ENCODE assay signal across 10 cellular contexts in genomic region chr4:8316251-8316771, GRCh38. TPM values are rescaled to one million over a fixed set of nuclear protein-coding genes. Genes with fewer than 3 reads are reported as not detected.
DNase-seq lines count a peak whose midpoint lies in the region; ATAC-seq and TF ChIP-seq lines count a peak whose summit lies in the region.
"Had no signal": no experiment of that assay in that cellular context is flagged by ENCODE, and none has a peak within 500 bp of the region (broad histone marks: within the 10 kb centered on the region; RNA-seq: fewer than 3 reads in every experiment).

No MANE protein-coding gene starts in this region.

- DNase-seq in PC-9 (peak in 1 of 2 experiments; percentile 37), left ventricle myocardium inferior (no peak), NCI-H524 treated with DMSO at 0.1 percent for 48 hours (lab: John Stamatoyannopoulos, UW) (no peak), esophagus squamous epithelium (lab: John Stamatoyannopoulos, UW) (no peak)
- DNase-seq: activated CD4-positive, alpha-beta T cell treated with anti-CD3 and anti-CD28 coated beads, Interleukin-2, amount 50 U/mL, for 4 hours had no signal

- CTCF ChIA-PET in PC-9 (lab: Charles Lee) = no interaction called here

- no peak for ATAC-seq in HG03342 (IDR thresholded peaks at IDR 0.05; ENCODE audit: unreplicated experiment)
- no peak for ATAC-seq in HG03457 (IDR thresholded peaks at IDR 0.05; ENCODE audit: unreplicated experiment)
- ATAC-seq: K562 had no signal

- H3K9me3 ChIP-seq in BLaER1 treated with 17β-estradiol and CSF1 and Interleukin-3, amounts not matched to agents 10 nM and 100 nM (replicated peaks in 1 of 11) = peaks cover 7 to 23% (median 14%) of the 10 kb centered on the region in 11 experiments; a peak in 17 of 22 replicates
- no peaks in the 10 kb centered on the region for H3K9me3 ChIP-seq in PC-9 (ENCODE audit: insufficient read depth, low read depth)
- H3K9me3 ChIP-seq in left ventricle myocardium inferior (replicated peaks) = peaks cover 6% of the 10 kb centered on the region
- no peaks in the 10 kb centered on the region for H3K9me3 ChIP-seq in parathyroid adenoma (ENCODE audit: control insufficient read depth, low read length)
- peaks cover 0 to 7% (median 0%) of the 10 kb centered on the region in 3 donors for H3K9me3 ChIP-seq in esophagus squamous epithelium

- H2AFZ ChIP-seq in PC-9 = no peak overlapping the region
- peak overlapping the region; percentile 53 for H2AFZ ChIP-seq in parathyroid adenoma

- TF ChIP-seq CTCF in PC-9 (conservative IDR thresholded peaks at IDR 0.05) (no peak), left ventricle myocardium inferior (IDR thresholded peaks at IDR 0.05; ENCODE audit: borderline replicate concordance) (no peak), parathyroid adenoma (IDR thresholded peaks at IDR 0.05) (no peak), esophagus squamous epithelium (IDR thresholded peaks at IDR 0.05) (no peak)

- no peaks in the 10 kb centered on the region for H3K79me2 ChIP-seq in PC-9 (ENCODE audit: low read depth)
- H3K79me2 ChIP-seq in parathyroid adenoma = no peaks in the 10 kb centered on the region

- H3F3A ChIP-seq in PC-9 (ENCODE audit: insufficient read depth, low read depth) = 0 out of 2 replicates have a peak, but pooled peaks cover 4% of the 10 kb centered on the region

- peaks cover 33 to 64% (median 60%) of the 10 kb centered on the region in 10 experiments for H3K4me1 ChIP-seq in BLaER1 treated with 17β-estradiol and CSF1 and Interleukin-3, amounts not matched to agents 10 nM and 100 nM
- H3K4me1 ChIP-seq in PC-9 (replicated peaks; ENCODE audit: insufficient read depth) (peaks cover 24% of the 10 kb centered on the region), left ventricle myocardium inferior (peaks cover 56% of the 10 kb centered on the region), parathyroid adenoma (peaks cover 8% of the 10 kb centered on the region), esophagus squamous epithelium (peaks cover 6 to 36% (median 20%) of the 10 kb centered on the region in 3 donors)

- H3K4me3 ChIP-seq in BLaER1 treated with 17β-estradiol and CSF1 and Interleukin-3, amounts not matched to agents 10 nM and 100 nM = peak overlapping the region in 2 of 10 experiments; percentile 13 to 22; a peak in 1 of 20 replicates
- H3K4me3 ChIP-seq in PC-9 (no peak overlapping the region), left ventricle myocardium inferior (no peak overlapping the region), parathyroid adenoma (ENCODE audit: low read depth, low read length) (no peak overlapping the region), esophagus squamous epithelium (no peak overlapping the region)
- H3K4me3 ChIP-seq: K562 had no signal

- TF ChIP-seq POLR2A in esophagus squamous epithelium (IDR thresholded peaks at IDR 0.05) = no peak

- H3K4me2 ChIP-seq in BLaER1 treated with 17β-estradiol and CSF1 and Interleukin-3, amounts not matched to agents 10 nM and 100 nM = peak overlapping the region; percentile 75 to 95 (median 93); a peak in 21 of 22 replicates
- H3K4me2 ChIP-seq in PC-9 (peak overlapping the region; percentile 58), parathyroid adenoma (ENCODE audit: low read length) (no peak overlapping the region)

- intact Hi-C loops in PC-9 (cut with micrococcal nuclease; ENCODE audit: unreplicated experiment) (loop anchor here (1.0 to 5.0 kb wide), 3 partner anchors 38 to 76 kb away; partner anchors contain the start of gene HTRA3), left ventricle myocardium inferior (cut with micrococcal nuclease) (no loop called here), esophagus squamous epithelium (cut with DNase I) (no loop called here)

- H3K27me3 ChIP-seq in BLaER1 treated with 17β-estradiol and CSF1 and Interleukin-3, amounts not matched to agents 10 nM and 100 nM = no peaks in the 10 kb centered on the region; a peak in 1 of 22 replicates
- no peaks in the 10 kb centered on the region for H3K27me3 ChIP-seq in PC-9 (ENCODE audit: insufficient read depth, low read depth)
- no peaks in the 10 kb centered on the region for H3K27me3 ChIP-seq in left ventricle myocardium inferior (ENCODE audit: low read depth)
- no peaks in the 10 kb centered on the region for H3K27me3 ChIP-seq in parathyroid adenoma (ENCODE audit: control insufficient read depth, insufficient read depth, low read length)
- H3K27me3 ChIP-seq in esophagus squamous epithelium = no peaks in the 10 kb centered on the region

- H3K36me3 ChIP-seq in BLaER1 treated with 17β-estradiol and CSF1 and Interleukin-3, amounts not matched to agents 10 nM and 100 nM = no peaks in the 10 kb centered on the region
- no peaks in the 10 kb centered on the region for H3K36me3 ChIP-seq in PC-9 (ENCODE audit: low read depth)
- H3K36me3 ChIP-seq in left ventricle myocardium inferior = no peaks in the 10 kb centered on the region
- H3K36me3 ChIP-seq in parathyroid adenoma (ENCODE audit: control insufficient read depth, insufficient read depth, low read length) = no peaks in the 10 kb centered on the region
- H3K36me3 ChIP-seq in esophagus squamous epithelium = no peaks in the 10 kb centered on the region

- peaks cover 0 to 10% (median 0%) of the 10 kb centered on the region in 11 experiments; a peak in 1 of 22 replicates for H4K20me1 ChIP-seq in BLaER1 treated with 17β-estradiol and CSF1 and Interleukin-3, amounts not matched to agents 10 nM and 100 nM
- H4K20me1 ChIP-seq in PC-9 (ENCODE audit: insufficient read depth) = no peaks in the 10 kb centered on the region

- WGBS in esophagus squamous epithelium, 2 donors = 74% methylated on average over 5 to 8 of the region's 10 CpGs

- no peaks in the 10 kb centered on the region for H3K9me2 ChIP-seq in PC-9 (ENCODE audit: insufficient read depth)

- peak overlapping the region in 5 of 11 experiments; percentile 19 to 60 (median 42); a peak in 7 of 22 replicates for H3K9ac ChIP-seq in BLaER1 treated with 17β-estradiol and CSF1 and Interleukin-3, amounts not matched to agents 10 nM and 100 nM
- H3K9ac ChIP-seq in parathyroid adenoma = no peak overlapping the region

- POLR2A ChIA-PET in PC-9 (lab: Charles Lee; ENCODE audit: unreplicated experiment) = interaction anchor here (1.0 kb wide), 1 partner anchor 16 kb away, joined by 3 read pairs; no protein-coding TSS in a partner anchor

- H3K27ac ChIP-seq in BLaER1 treated with 17β-estradiol and CSF1 and Interleukin-3, amounts not matched to agents 10 nM and 100 nM = peak overlapping the region in 4 of 11 experiments; percentile 35 to 67 (median 64); a peak in 9 of 22 replicates
- peak overlapping the region; percentile 59 for H3K27ac ChIP-seq in PC-9
- peak overlapping the region; percentile 67 for H3K27ac ChIP-seq in left ventricle myocardium inferior (replicated peaks)
- no peak overlapping the region for H3K27ac ChIP-seq in parathyroid adenoma
- H3K27ac ChIP-seq in esophagus squamous epithelium = peak overlapping the region in 1 of 4 donors; percentile 14

- no TSS peak for BruUV-seq in PC-9 (replicated peaks; lab: Mats Ljungman, UMichigan)

RNA-seq across cellular contexts. Expression of gene HTRA3, which starts 46.8 kb away (rescaled TPM):
- total RNA-seq in PC-9 (2021) (14.1 and 22.8 TPM in 2 replicates), left ventricle myocardium inferior (119 TPM), esophagus squamous epithelium (10 to 100 TPM in 1 of 4 donors, 1 to 10 TPM in 3; 1.8 to 13.0 (median 6.6) TPM)
- total RNA-seq: K562 had no signal
